Comparison of ENCODE assay signal across 10 cellular contexts in genomic region chr14:37587881-37588666, GRCh38. TPM values are rescaled to one million over a fixed set of nuclear protein-coding genes. Genes with fewer than 3 reads are reported as not detected.
A peak's percentile ranks its signal among the peaks of the same experiment; 100 is the strongest.
DNase-seq lines count a peak whose midpoint lies in the region; ATAC-seq, FAIRE-seq and TF ChIP-seq lines count a peak whose summit lies in the region.
"Had no signal": no experiment of that assay in that cellular context is flagged by ENCODE, and none has a peak within 500 bp of the region (broad histone marks: within the 10 kb centered on the region; RNA-seq: fewer than 3 reads in every experiment).

No MANE protein-coding gene starts in this region.

- TF ChIP-seq CTCF in HepG2 (CRISPR knock-in tag; IDR thresholded peaks at IDR 0.05) (peak; percentile 54), upper lobe of right lung (IDR thresholded peaks at IDR 0.05) (no peak)

- H3K9me3 ChIP-seq in SJCRH30 (replicated peaks) (no peaks in the 10 kb centered on the region), HepG2 (ENCODE audit: low read length) (no peaks in the 10 kb centered on the region), upper lobe of right lung (no peaks in the 10 kb centered on the region)

- BruUV-seq in HepG2 (replicated peaks; lab: Mats Ljungman, UMichigan) = TSS peak; percentile 79

- peak overlapping the region; percentile 89 for H2AFZ ChIP-seq in HepG2 (ENCODE audit: low read length)

- in situ Hi-C loops in HepG2 (cut with HindIII; ENCODE audit: extremely low pct_ligation_motif_present, low pct_unique_long_range_greater_than_20kb) = no loop called here

- peaks cover 65% of the 10 kb centered on the region for H3K27me3 Mint-ChIP-seq in activated CD4-positive, alpha-beta T cell treated with anti-CD3 and anti-CD28 coated beads for 36 hours
- H3K27me3 Mint-ChIP-seq in activated CD4-positive, alpha-beta T cell treated with anti-CD3 and anti-CD28 coated beads, Interleukin-2, amount 10 ng/mL, durations not matched to agents 24 days and 14 days = peaks cover 61% of the 10 kb centered on the region

- peaks cover 9% of the 10 kb centered on the region for H3K9me3 Mint-ChIP-seq in activated CD4-positive, alpha-beta T cell treated with anti-CD3 and anti-CD28 coated beads for 36 hours (ENCODE audit: low read depth)
- H3K9me3 Mint-ChIP-seq in activated CD4-positive, alpha-beta T cell treated with anti-CD3 and anti-CD28 coated beads, Interleukin-2, amount 10 ng/mL, durations not matched to agents 24 days and 14 days = peaks cover 17% of the 10 kb centered on the region

- no peak overlapping the region for H3K27ac Mint-ChIP-seq in activated CD4-positive, alpha-beta T cell treated with anti-CD3 and anti-CD28 coated beads for 36 hours
- H3K27ac Mint-ChIP-seq in activated CD4-positive, alpha-beta T cell treated with anti-CD3 and anti-CD28 coated beads, Interleukin-2, amount 10 ng/mL, durations not matched to agents 24 days and 14 days = no peak overlapping the region

- CTCF ChIA-PET in activated CD4-positive, alpha-beta T cell treated with anti-CD3 and anti-CD28 coated beads for 36 hours (lab: Charles Lee) = no interaction called here
- CTCF ChIA-PET in HepG2 (lab: Yijun Ruan, JAX; ENCODE audit: low intra/inter-chr PET ratio, low total read pairs) = interaction anchor here (1.3 kb wide), 1 partner anchor 341 kb away, joined by 3 read pairs; no protein-coding TSS in a partner anchor

- H3K27me3 ChIP-seq in SJCRH30 (no peaks in the 10 kb centered on the region), HepG2 (ENCODE audit: control insufficient read depth in 1 of 2, insufficient read depth in 2 of 2, low read length in 2 of 2) (no peaks in the 10 kb centered on the region; a peak in 1 of 5 replicates), upper lobe of right lung (peaks cover 88% of the 10 kb centered on the region)

- TF ChIP-seq RAD21 in HepG2 (CRISPR knock-in tag; IDR thresholded peaks at IDR 0.05) = peak; percentile 60

- FAIRE-seq in HepG2 (lab: Jason Lieb, UNC) = no peak
- FAIRE-seq: GM12892 had no signal

- H3K9ac ChIP-seq in HepG2 (ENCODE audit: insufficient read depth, low read depth, low read length) = peak overlapping the region; percentile 88

- H3K79me2 ChIP-seq in HepG2 (ENCODE audit: insufficient read depth, low read length) = peaks cover 46% of the 10 kb centered on the region

- H3K4me1 Mint-ChIP-seq in activated CD4-positive, alpha-beta T cell treated with anti-CD3 and anti-CD28 coated beads for 36 hours = peaks cover 2% of the 10 kb centered on the region
- H3K4me1 Mint-ChIP-seq in activated CD4-positive, alpha-beta T cell treated with anti-CD3 and anti-CD28 coated beads, Interleukin-2, amount 10 ng/mL, durations not matched to agents 24 days and 14 days = no peaks in the 10 kb centered on the region

- TF ChIP-seq EP300 in HepG2 (IDR thresholded peaks at IDR 0.05; ENCODE audit: low read depth in 2 of 2, low read length in 2 of 2) (peak; percentile 16 to 49; a peak in 2 of 4 replicates), HepG2 (CRISPR knock-in tag; IDR thresholded peaks at IDR 0.05; ENCODE audit: borderline replicate concordance) (peak; percentile 46; the same call in 1 of the 2 replicates)

- intact Hi-C loops in activated CD4-positive, alpha-beta T cell treated with anti-CD3 and anti-CD28 coated beads for 36 hours (cut with DNase I, micrococcal nuclease) = loop anchor here (2.0 to 5.0 kb wide), 2 partner anchors 13 to 1006 kb away; partner anchors contain the start of gene NKX2-8 (in 1 of the 2)
- intact Hi-C loops in activated CD4-positive, alpha-beta T cell treated with anti-CD3 and anti-CD28 coated beads, Interleukin-2, amount 10 ng/mL, durations not matched to agents 24 days and 14 days (cut with micrococcal nuclease) = no loop called here
- intact Hi-C loops in HepG2 (cut with micrococcal nuclease; ENCODE audit: unreplicated experiment) (loop anchor here (2.0 to 5.0 kb wide), 2 partner anchors 41 to 246 kb away; no protein-coding TSS in a partner anchor), upper lobe of right lung (cut with DNase I) (no loop called here)

- no peak for ATAC-seq in activated CD4-positive, alpha-beta T cell treated with anti-CD3 and anti-CD28 coated beads for 36 hours
- peak; percentile 71 for ATAC-seq in HepG2
- ATAC-seq in upper lobe of right lung = no peak
- ATAC-seq in HG02610 (IDR thresholded peaks at IDR 0.05; ENCODE audit: unreplicated experiment) = no peak
- ATAC-seq: foreskin keratinocyte had no signal

- POLR2A ChIA-PET in activated CD4-positive, alpha-beta T cell treated with anti-CD3 and anti-CD28 coated beads for 36 hours (lab: Charles Lee) = no interaction called here
- POLR2A ChIA-PET in HepG2 (lab: Yijun Ruan, JAX) = interaction anchor here (0.6 to 4.2 kb wide), 29 partner anchors 8 to 1520 kb away, joined by 3 to 35 read pairs (median 4); partner anchors contain the start of genes FOXA1, MIPOL1 and TTC6

- H3K36me3 Mint-ChIP-seq in activated CD4-positive, alpha-beta T cell treated with anti-CD3 and anti-CD28 coated beads for 36 hours (ENCODE audit: low read depth) = peaks cover 5% of the 10 kb centered on the region
- peaks cover 3% of the 10 kb centered on the region for H3K36me3 Mint-ChIP-seq in activated CD4-positive, alpha-beta T cell treated with anti-CD3 and anti-CD28 coated beads, Interleukin-2, amount 10 ng/mL, durations not matched to agents 24 days and 14 days (ENCODE audit: low read depth)

- no peaks in the 10 kb centered on the region for H4K20me1 ChIP-seq in HepG2 (ENCODE audit: insufficient read depth, low read length)

- peak in 1 of 2 experiments; percentile 79; a peak in 2 of 4 replicates for TF ChIP-seq POLR2A in HepG2 (IDR thresholded peaks at IDR 0.05; ENCODE audit: insufficient read depth in 1 of 2, low read depth in 2 of 2, low read length in 2 of 2)

- no peaks in the 10 kb centered on the region for H3K4me1 ChIP-seq in SJCRH30
- peaks cover 58% of the 10 kb centered on the region for H3K4me1 ChIP-seq in HepG2 (ENCODE audit: insufficient read depth, low read length)
- no peaks in the 10 kb centered on the region for H3K4me1 ChIP-seq in upper lobe of right lung
- H3K4me1 ChIP-seq: foreskin keratinocyte had no signal

- DNase-seq in activated CD4-positive, alpha-beta T cell treated with anti-CD3 and anti-CD28 coated beads for 36 hours = no peak
- DNase-seq in activated CD4-positive, alpha-beta T cell treated with anti-CD3 and anti-CD28 coated beads, Interleukin-2, amount 10 ng/mL, durations not matched to agents 24 days and 14 days = no peak
- DNase-seq in SJCRH30 = peak in 1 of 2 experiments; percentile 20
- peak; percentile 68 for DNase-seq in HepG2 (ENCODE audit: low spot score)
- DNase-seq in upper lobe of right lung = peak; percentile 69
- no peak for DNase-seq in hepatic stellate cell (ENCODE audit: low spot score)
- no peak for DNase-seq in NCI-H2227 treated with DMSO at 0.1 percent for 48 hours (lab: John Stamatoyannopoulos, UW)
- DNase-seq: foreskin keratinocyte had no signal

- no peak overlapping the region for H3K27ac ChIP-seq in SJCRH30
- peak overlapping the region; percentile 89 for H3K27ac ChIP-seq in HepG2 (ENCODE audit: extremely low read length, insufficient read depth, low read length)
- peak overlapping the region; percentile 90 for H3K27ac ChIP-seq in upper lobe of right lung
- H3K27ac ChIP-seq: foreskin keratinocyte had no signal

- H3K4me2 ChIP-seq in HepG2 (ENCODE audit: low read depth, low read length) = peak overlapping the region; percentile 84

- H3K36me3 ChIP-seq in SJCRH30 (no peaks in the 10 kb centered on the region), HepG2 (replicated peaks in 1 of 2; ENCODE audit: control insufficient read depth in 1 of 2, insufficient read depth in 2 of 2, low read length in 2 of 2) (peaks cover 9 to 14% of the 10 kb centered on the region in 2 experiments), upper lobe of right lung (no peaks in the 10 kb centered on the region)

- H3K4me3 Mint-ChIP-seq in activated CD4-positive, alpha-beta T cell treated with anti-CD3 and anti-CD28 coated beads for 36 hours = peak overlapping the region; percentile 5
- no peak overlapping the region for H3K4me3 Mint-ChIP-seq in activated CD4-positive, alpha-beta T cell treated with anti-CD3 and anti-CD28 coated beads, Interleukin-2, amount 10 ng/mL, durations not matched to agents 24 days and 14 days

- H3K4me3 ChIP-seq in SJCRH30 (peak overlapping the region; percentile 53), HepG2 (replicated peaks in 1 of 3; ENCODE audit: insufficient read depth in 1 of 3, low read depth in 2 of 3, low read length in 3 of 3) (peak overlapping the region; percentile 64 to 91 (median 72)), upper lobe of right lung (peak overlapping the region; percentile 54)

- WGBS in HepG2 (ENCODE audit: low lambda C conversion rate) = 1% methylated on average over 63 of the region's 63 CpGs

RNA-seq across cellular contexts. Expression of gene FOXA1, which starts 7.0 kb away (rescaled TPM):
- total RNA-seq in activated CD4-positive, alpha-beta T cell treated with anti-CD3 and anti-CD28 coated beads for 36 hours = under 1 TPM; 0.05 to 0.07 TPM
- total RNA-seq in activated CD4-positive, alpha-beta T cell treated with anti-CD3 and anti-CD28 coated beads, Interleukin-2, amount 10 ng/mL, durations not matched to agents 24 days and 14 days = 0.07 TPM in 1 of 2 replicates, not detected in the other
- 1.5 and 2.5 TPM in 2 replicates for total RNA-seq in SJCRH30 (2014; rRNA removed; shearing (Covaris generic))
- 58.1 and 58.6 TPM in 2 replicates for total RNA-seq in HepG2 (2016; rRNA removed; fragmentation: Illumina TruSeq; extraction: Trizol)
- total RNA-seq in HepG2 (2016; cell fraction: cytosol; rRNA removed; fragmentation: Illumina TruSeq; extraction: Trizol; ENCODE audit: low read depth) = 14.5 and 16.1 TPM in 2 replicates
- total RNA-seq in HepG2 (2016; cell fraction: insoluble cytoplasmic fraction; rRNA removed; fragmentation: Illumina TruSeq; extraction: Trizol) = 51.7 and 53.7 TPM in 2 replicates
- 58.2 and 61.8 TPM in 2 replicates for total RNA-seq in HepG2 (2016; cell fraction: membrane; rRNA removed; fragmentation: Illumina TruSeq; extraction: Trizol)
- 59.1 and 60.1 TPM in 2 replicates for total RNA-seq in HepG2 (2016; cell fraction: nucleus; rRNA removed; fragmentation: Illumina TruSeq; extraction: Trizol)
- 43.4 and 47.6 TPM in 2 replicates for polyA plus RNA-seq in HepG2 (2011; rRNA removed)
- polyA plus RNA-seq in HepG2 (2011; cell fraction: cytosol; rRNA removed) = 41.8 and 44.7 TPM in 2 replicates
- 54.5 and 66.1 TPM in 2 replicates for polyA plus RNA-seq in HepG2 (2011; cell fraction: nucleus; rRNA removed)
- polyA plus RNA-seq in HepG2 (2012) = 32.0 and 32.4 TPM in 2 replicates
- 9.3 and 9.9 TPM in 2 replicates for polyA plus RNA-seq in HepG2 (2016; cell fraction: cytosol; fragmentation: Illumina TruSeq; extraction: Trizol; ENCODE audit: low read depth)
- 93.1 and 102 TPM in 2 replicates for polyA plus RNA-seq in HepG2 (2016; cell fraction: insoluble cytoplasmic fraction; fragmentation: Illumina TruSeq; extraction: Trizol; ENCODE audit: low read depth)
- polyA plus RNA-seq in HepG2 (2016; cell fraction: membrane; fragmentation: Illumina TruSeq; extraction: Trizol; ENCODE audit: low read depth) = 37.3 and 39.0 TPM in 2 replicates
- 98.8 and 112 TPM in 2 replicates for polyA plus RNA-seq in HepG2 (2016; cell fraction: nucleus; fragmentation: Illumina TruSeq; extraction: Trizol; ENCODE audit: insufficient read depth, low read depth)
- polyA minus RNA-seq in HepG2 (2011; rRNA and poly(A)+ RNA removed; ENCODE audit: low replicate concordance) = 4.0 and 60.9 TPM in 2 replicates
- polyA minus RNA-seq in HepG2 (2011; cell fraction: cytosol; rRNA and poly(A)+ RNA removed) = 54.0 and 57.6 TPM in 2 replicates
- polyA minus RNA-seq in HepG2 (2011; cell fraction: nucleus; rRNA and poly(A)+ RNA removed) = 76.0 and 85.0 TPM in 2 replicates
- 20.6 TPM for total RNA-seq in upper lobe of right lung
- total RNA-seq: foreskin keratinocyte had no signal
- polyA plus RNA-seq: foreskin keratinocyte had no signal

RNA-seq across cellular contexts. Expression of gene TTC6, which starts 7.4 kb away (rescaled TPM):
- total RNA-seq in activated CD4-positive, alpha-beta T cell treated with anti-CD3 and anti-CD28 coated beads for 36 hours = not detected
- total RNA-seq in activated CD4-positive, alpha-beta T cell treated with anti-CD3 and anti-CD28 coated beads, Interleukin-2, amount 10 ng/mL, durations not matched to agents 24 days and 14 days = not detected in 2 replicates
- total RNA-seq in SJCRH30 (2014; rRNA removed; shearing (Covaris generic)) = 0.06 and 0.08 TPM in 2 replicates
- 13.2 and 27.4 TPM in 2 replicates for total RNA-seq in HepG2 (2016; rRNA removed; fragmentation: Illumina TruSeq; extraction: Trizol)
- 21.5 and 24.0 TPM in 2 replicates for total RNA-seq in HepG2 (2016; cell fraction: cytosol; rRNA removed; fragmentation: Illumina TruSeq; extraction: Trizol; ENCODE audit: low read depth)
- 11.2 and 26.5 TPM in 2 replicates for total RNA-seq in HepG2 (2016; cell fraction: insoluble cytoplasmic fraction; rRNA removed; fragmentation: Illumina TruSeq; extraction: Trizol)
- total RNA-seq in HepG2 (2016; cell fraction: membrane; rRNA removed; fragmentation: Illumina TruSeq; extraction: Trizol) = 16.2 and 16.4 TPM in 2 replicates
- total RNA-seq in HepG2 (2016; cell fraction: nucleus; rRNA removed; fragmentation: Illumina TruSeq; extraction: Trizol) = 87.8 and 88.1 TPM in 2 replicates
- 8.6 and 9.3 TPM in 2 replicates for polyA plus RNA-seq in HepG2 (2011; rRNA removed)
- 2.6 and 3.9 TPM in 2 replicates for polyA plus RNA-seq in HepG2 (2011; cell fraction: cytosol; rRNA removed)
- 28.3 and 28.6 TPM in 2 replicates for polyA plus RNA-seq in HepG2 (2011; cell fraction: nucleus; rRNA removed)
- 7.9 and 8.5 TPM in 2 replicates for polyA plus RNA-seq in HepG2 (2012)
- polyA plus RNA-seq in HepG2 (2016; cell fraction: cytosol; fragmentation: Illumina TruSeq; extraction: Trizol; ENCODE audit: low read depth) = 3.5 and 4.5 TPM in 2 replicates
- polyA plus RNA-seq in HepG2 (2016; cell fraction: insoluble cytoplasmic fraction; fragmentation: Illumina TruSeq; extraction: Trizol; ENCODE audit: low read depth) = 5.4 and 8.4 TPM in 2 replicates
- polyA plus RNA-seq in HepG2 (2016; cell fraction: membrane; fragmentation: Illumina TruSeq; extraction: Trizol; ENCODE audit: low read depth) = 4.9 and 5.2 TPM in 2 replicates
- 52.2 and 52.8 TPM in 2 replicates for polyA plus RNA-seq in HepG2 (2016; cell fraction: nucleus; fragmentation: Illumina TruSeq; extraction: Trizol; ENCODE audit: insufficient read depth, low read depth)
- polyA minus RNA-seq in HepG2 (2011; rRNA and poly(A)+ RNA removed; ENCODE audit: low replicate concordance) = 0.61 and 8.5 TPM in 2 replicates
- polyA minus RNA-seq in HepG2 (2011; cell fraction: cytosol; rRNA and poly(A)+ RNA removed) = 4.9 and 5.1 TPM in 2 replicates
- polyA minus RNA-seq in HepG2 (2011; cell fraction: nucleus; rRNA and poly(A)+ RNA removed) = 136 TPM in 2 replicates
- total RNA-seq in upper lobe of right lung = 7.9 TPM
- total RNA-seq: foreskin keratinocyte had no signal
- polyA plus RNA-seq: foreskin keratinocyte had no signal

Comparison
In these comparisons a context has a peak if more than half of its experiments do, and no peak if none do; other contexts are left out.
1. intact Hi-C loops: an anchor here in activated CD4-positive, alpha-beta T cell treated with anti-CD3 and anti-CD28 coated beads for 36 hours (2.0 to 5.0 kb wide) and HepG2 (2.0 to 5.0 kb wide); none called in activated CD4-positive, alpha-beta T cell treated with anti-CD3 and anti-CD28 coated beads, Interleukin-2, amount 10 ng/mL, durations not matched to agents 24 days and 14 days and upper lobe of right lung.
2. DNase-seq: peak in HepG2 (single experiment) and upper lobe of right lung (single experiment); none in activated CD4-positive, alpha-beta T cell treated with anti-CD3 and anti-CD28 coated beads for 36 hours (single experiment), activated CD4-positive, alpha-beta T cell treated with anti-CD3 and anti-CD28 coated beads, Interleukin-2, amount 10 ng/mL, durations not matched to agents 24 days and 14 days (single experiment), hepatic stellate cell (single experiment) and NCI-H2227 treated with DMSO at 0.1 percent for 48 hours (single experiment).
3. Peak in every context shown above with its lines, with median percentiles within 50 percentile points of each other: H3K4me3 ChIP-seq.